Comparison of ENCODE assay signal across 8 cellular contexts in the genomic region with DNA sequence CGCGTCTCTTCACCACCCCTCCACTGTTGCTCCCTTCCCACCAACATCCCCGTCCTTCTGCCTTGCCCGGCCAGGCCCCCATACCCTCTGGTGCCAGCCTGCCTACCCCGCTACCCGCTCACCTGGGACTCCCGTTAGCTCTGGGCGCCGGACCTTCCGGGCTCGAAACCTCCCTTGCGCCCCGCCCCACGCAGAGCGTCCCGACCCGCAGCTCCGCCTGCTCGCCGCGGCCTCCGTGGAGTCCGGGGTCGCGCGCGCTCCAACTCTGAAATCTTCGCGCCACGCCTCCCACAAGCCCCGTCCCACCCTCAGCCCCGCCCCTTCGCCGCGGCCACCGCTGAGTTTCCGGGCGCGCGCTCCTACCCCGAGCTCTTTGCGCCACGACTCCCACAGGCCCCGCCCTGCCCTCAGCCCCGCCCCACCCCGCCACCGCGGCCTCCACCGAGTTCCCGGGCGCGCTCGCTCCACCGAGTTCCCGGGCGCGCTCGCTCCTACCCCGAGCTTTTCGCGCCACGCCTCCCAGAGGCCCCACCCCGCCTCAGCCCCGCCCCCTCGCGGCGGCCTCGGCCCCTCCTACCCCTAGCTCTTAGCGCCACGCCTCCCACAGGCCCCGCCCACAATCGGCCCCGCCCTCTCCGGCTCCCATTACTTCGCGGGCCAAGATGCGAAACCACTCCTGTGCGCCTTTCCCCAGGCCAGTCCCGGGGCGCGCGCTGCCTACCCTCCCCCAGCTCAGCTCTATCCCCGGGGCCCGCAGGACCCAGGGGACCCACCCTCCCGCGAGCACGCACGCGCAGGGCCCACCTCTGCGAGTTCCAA. TPM values are rescaled to one million over a fixed set of nuclear protein-coding genes. Genes with fewer than 3 reads are reported as not detected.
DNase-seq lines count a peak whose midpoint lies in the region; ATAC-seq and TF ChIP-seq lines count a peak whose summit lies in the region.

IFT25 (minus strand) TSS at position 267 of the 819 bp plus-strand sequence. CDS start 5,617 bp downstream, outside the sequence.

- peaks cover 7 to 32% of the 10 kb centered on the region in 2 donors for H3K4me1 ChIP-seq in left lung

- peak; percentile 80 to 99 (median 97) for DNase-seq in C1 segment of cervical spinal cord (lab: John Stamatoyannopoulos, UW)
- DNase-seq in NCI-H526 treated with DMSO at 0.1 percent for 48 hours (lab: John Stamatoyannopoulos, UW) = peak; percentile 94
- DNase-seq in activated CD4-positive, alpha-beta T cell treated with anti-CD3 and anti-CD28 coated beads, Interleukin-2, amount 50 U/mL, for 1 hour = peak; percentile 98
- DNase-seq in cortex of kidney (lab: John Stamatoyannopoulos, UW) = peak; percentile 100
- DNase-seq in left lung = peak; percentile 97 to 100
- DNase-seq in stimulated activated CD4-positive, alpha-beta T cell treated with anti-CD3 and anti-CD28 coated beads, Interleukin-2, amount 100 ng/mL, for 4 hours (ENCODE audit: low read depth) = peak; percentile 96

- no peaks in the 10 kb centered on the region for H3K9me3 ChIP-seq in left lung

- no peaks in the 10 kb centered on the region for H3K36me3 ChIP-seq in left lung

- ATAC-seq in GM19351 (IDR thresholded peaks at IDR 0.05; ENCODE audit: unreplicated experiment) = peak; percentile 66
- peak; percentile 58 for ATAC-seq in HG03520 (IDR thresholded peaks at IDR 0.05; ENCODE audit: unreplicated experiment)
- ATAC-seq in left lung = peak; percentile 95

- H3K4me3 ChIP-seq in left lung = peak within 1 kb of the TSS; percentile 79 to 82

- peak within 1 kb of the TSS; percentile 87 for H3K27ac ChIP-seq in left lung

- no peak for TF ChIP-seq CTCF in left lung (IDR thresholded peaks at IDR 0.05)

- intact Hi-C loops in left lung (cut with DNase I) = loop anchor here in 1 of 2 donors (5.0 kb wide), 1 partner anchor 68 kb away; no protein-coding TSS in a partner anchor

- no peaks in the 10 kb centered on the region for H3K27me3 ChIP-seq in left lung

RNA-seq across cellular contexts. Expression of gene IFT25, which starts in this region (rescaled TPM):
- total RNA-seq in left lung = 10 to 100 TPM; 22.3 to 26.1 TPM

Comparison
In these comparisons a context has a peak if more than half of its experiments do, and no peak if none do; other contexts are left out.
1. Peak in every context shown above with its lines: DNase-seq, ATAC-seq, H3K4me3 ChIP-seq and H3K27ac ChIP-seq.